In the genomic region with DNA sequence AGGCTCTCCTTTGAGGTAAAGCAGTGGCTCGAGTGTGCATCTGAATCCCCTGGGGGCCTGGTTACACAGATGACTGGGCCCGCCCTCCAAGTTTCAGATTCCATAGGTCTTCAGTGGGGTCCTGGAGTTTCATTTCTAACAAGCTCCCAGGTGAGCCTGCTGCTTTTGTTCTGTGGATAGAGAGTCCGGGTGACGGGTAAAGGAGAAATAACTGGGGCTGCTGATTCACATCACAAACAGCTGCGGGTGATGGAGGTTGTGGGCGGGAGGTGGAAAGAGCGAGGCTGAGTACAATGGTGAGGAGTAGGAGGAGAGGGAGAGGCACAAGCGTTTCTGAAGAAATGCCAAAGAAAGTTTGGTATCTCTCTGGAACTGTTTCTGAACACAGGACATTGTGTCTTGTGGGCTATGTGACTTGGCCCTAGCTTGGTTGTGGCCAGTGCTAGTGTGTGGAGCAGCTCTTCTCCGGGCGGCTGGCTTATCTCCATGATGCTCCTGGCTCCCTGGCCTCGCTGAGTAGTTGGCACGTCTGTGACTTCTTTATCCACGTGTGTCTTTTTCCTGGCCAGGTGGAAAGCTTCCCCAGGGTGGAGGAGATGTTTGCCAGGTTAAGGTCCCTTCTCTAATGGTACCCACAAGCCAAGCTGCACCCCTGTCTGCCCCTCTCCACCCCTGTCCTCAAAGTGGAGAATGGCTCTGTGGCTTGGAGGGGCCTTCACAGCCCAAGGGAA, we compare ENCODE assay signal across 11 cellular contexts.
DNase-seq lines count a peak whose midpoint lies in the region; ATAC-seq and TF ChIP-seq lines count a peak whose summit lies in the region.
"Had no signal": no experiment of that assay in that cellular context is flagged by ENCODE, and none has a peak within 500 bp of the region (broad histone marks: within the 10 kb centered on the region; RNA-seq: fewer than 3 reads in every experiment).

No MANE protein-coding gene starts in this region.

- peaks cover 17% of the 10 kb centered on the region for H3K4me1 Mint-ChIP-seq in memory B cell

- TF ChIP-seq CTCF in GM20000 (IDR thresholded peaks at IDR 0.05; ENCODE audit: extremely low read depth, missing control alignments), result no peak

- no peaks in the 10 kb centered on the region for H3K36me3 Mint-ChIP-seq in memory B cell

- ATAC-seq in memory B cell (ENCODE audit: low read depth), result peak; percentile 23
- ATAC-seq: left lung, Right ventricle myocardium inferior had no signal

- H3K4me3 Mint-ChIP-seq in memory B cell, result no peak overlapping the region

- H3K27me3 Mint-ChIP-seq in memory B cell, result no peaks in the 10 kb centered on the region

- H3K27ac Mint-ChIP-seq in memory B cell, result no peak overlapping the region

- DNase-seq in activated T-cell treated with anti-CD3 and anti-CD28 coated beads for 48 hours (ENCODE audit: low read depth) (peak; percentile 61), activated T-cell treated with anti-CD3 and anti-CD28 coated beads for 4 hours (no peak), memory B cell (ENCODE audit: low spot score in 2 of 2) (no peak), NCI-H526 treated with DMSO at 0.1 percent for 48 hours (lab: John Stamatoyannopoulos, UW) (no peak), GM20000 (ENCODE audit: low spot score) (no peak), hepatic stellate cell (ENCODE audit: low spot score) (no peak)
- peak; percentile 73 for DNase-seq in activated CD8-positive, alpha-beta memory T cell treated with anti-CD3 and anti-CD28 coated beads, Interleukin-2, amount 50 U/mL, for 48 hours
- DNase-seq in stimulated activated CD8-positive, alpha-beta memory T cell treated with anti-CD3 and anti-CD28 coated beads, Interleukin-7, amount 100 ng/mL, for 48 hours (ENCODE audit: extremely low read depth in 1 of 2, low read depth in 1 of 2), result peak; percentile 18 to 65
- DNase-seq: BE2C, left lung had no signal

- no peaks in the 10 kb centered on the region for H3K9me3 Mint-ChIP-seq in memory B cell

Comparison
In these comparisons a context has a peak if more than half of its experiments do, and no peak if none do; other contexts are left out.
1. DNase-seq: peak in activated T-cell treated with anti-CD3 and anti-CD28 coated beads for 48 hours (single experiment), activated CD8-positive, alpha-beta memory T cell treated with anti-CD3 and anti-CD28 coated beads, Interleukin-2, amount 50 U/mL, for 48 hours (single experiment) and stimulated activated CD8-positive, alpha-beta memory T cell treated with anti-CD3 and anti-CD28 coated beads, Interleukin-7, amount 100 ng/mL, for 48 hours (2 of 2); none in activated T-cell treated with anti-CD3 and anti-CD28 coated beads for 4 hours (single experiment), memory B cell (0 of 2), NCI-H526 treated with DMSO at 0.1 percent for 48 hours (single experiment), GM20000 (single experiment) and hepatic stellate cell (single experiment).